ENCODE assay signal across 15 cellular contexts in the genomic region with DNA sequence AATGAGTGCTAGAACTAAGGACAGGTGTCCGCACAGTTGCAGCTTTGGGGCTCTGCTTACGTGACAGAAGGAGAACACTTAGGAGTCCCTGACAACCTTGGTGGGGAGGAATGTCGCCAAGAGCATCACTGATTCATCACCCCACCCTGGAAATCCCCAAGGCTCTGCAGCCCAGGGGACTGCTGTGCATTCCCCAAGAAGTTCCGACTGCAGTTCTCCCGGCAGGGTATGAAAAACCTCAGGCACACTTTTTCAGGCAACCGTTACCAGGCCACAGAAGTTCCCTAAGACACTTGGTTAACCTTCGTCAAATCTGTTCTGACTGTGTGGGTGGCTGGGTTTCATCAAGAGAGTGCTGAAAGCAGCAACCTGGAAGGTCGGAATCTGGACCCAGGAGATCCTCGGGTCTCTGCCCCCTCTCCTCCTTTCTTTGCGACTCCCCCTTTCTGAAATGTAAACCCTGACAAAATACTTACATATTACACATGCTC.
DNase-seq lines count a peak whose midpoint lies in the region; ATAC-seq and TF ChIP-seq lines count a peak whose summit lies in the region.
"Had no signal": no experiment of that assay in that cellular context is flagged by ENCODE, and none has a peak within 500 bp of the region (broad histone marks: within the 10 kb centered on the region; RNA-seq: fewer than 3 reads in every experiment).

No MANE protein-coding gene starts in this region.

- peak overlapping the region; percentile 17 for H3K4me3 Mint-ChIP-seq in natural killer cell treated with Interleukin-12 subunit alpha and Interleukin-12 subunit beta and Interleukin-15 and Interleukin-18, amount 100 ng/mL, for 72 hours
- H3K4me3 Mint-ChIP-seq in natural killer cell: no peak overlapping the region
- peak overlapping the region; percentile 6 for H3K4me3 Mint-ChIP-seq in activated CD4-positive, alpha-beta memory T cell treated with anti-CD3 and anti-CD28 coated beads for 36 hours
- peak overlapping the region in 1 of 7 donors; percentile 5 for H3K4me3 Mint-ChIP-seq in CD8-positive, alpha-beta memory T cell
- H3K4me3 Mint-ChIP-seq: immature natural killer cell had no signal

- H3K9me3 Mint-ChIP-seq in natural killer cell treated with Interleukin-12 subunit alpha and Interleukin-12 subunit beta and Interleukin-15 and Interleukin-18, amount 100 ng/mL, for 72 hours: no peaks in the 10 kb centered on the region
- no peaks in the 10 kb centered on the region for H3K9me3 Mint-ChIP-seq in natural killer cell
- no peaks in the 10 kb centered on the region for H3K9me3 Mint-ChIP-seq in activated CD4-positive, alpha-beta memory T cell treated with anti-CD3 and anti-CD28 coated beads for 36 hours
- no peaks in the 10 kb centered on the region for H3K9me3 Mint-ChIP-seq in CD8-positive, alpha-beta memory T cell
- H3K9me3 Mint-ChIP-seq: immature natural killer cell had no signal

- no peaks in the 10 kb centered on the region for H3K9me3 ChIP-seq in CD8-positive, alpha-beta memory T cell (ENCODE audit: low read length)
- H3K9me3 ChIP-seq: sigmoid colon, uterus had no signal

- H3K27ac Mint-ChIP-seq in natural killer cell treated with Interleukin-12 subunit alpha and Interleukin-12 subunit beta and Interleukin-15 and Interleukin-18, amount 100 ng/mL, for 72 hours: peak overlapping the region; percentile 11 to 60
- no peak overlapping the region for H3K27ac Mint-ChIP-seq in natural killer cell
- H3K27ac Mint-ChIP-seq in activated CD4-positive, alpha-beta memory T cell treated with anti-CD3 and anti-CD28 coated beads for 36 hours: peak overlapping the region; percentile 92
- H3K27ac Mint-ChIP-seq in CD8-positive, alpha-beta memory T cell: peak overlapping the region in 4 of 8 donors; percentile 3 to 45 (median 19)

- H3K27me3 ChIP-seq in CD8-positive, alpha-beta memory T cell (ENCODE audit: insufficient read depth, low read length, poor library complexity, severe bottlenecking): no peaks in the 10 kb centered on the region
- H3K27me3 ChIP-seq: BLaER1, uterus had no signal

- H3K27me3 Mint-ChIP-seq in natural killer cell treated with Interleukin-12 subunit alpha and Interleukin-12 subunit beta and Interleukin-15 and Interleukin-18, amount 100 ng/mL, for 72 hours: peaks cover 0 to 7% of the 10 kb centered on the region in 2 donors
- H3K27me3 Mint-ChIP-seq in natural killer cell (ENCODE audit: low read depth in 2 of 2): peaks cover 0 to 7% of the 10 kb centered on the region in 2 donors
- H3K27me3 Mint-ChIP-seq in activated CD4-positive, alpha-beta memory T cell treated with anti-CD3 and anti-CD28 coated beads for 36 hours: no peaks in the 10 kb centered on the region
- no peaks in the 10 kb centered on the region for H3K27me3 Mint-ChIP-seq in CD8-positive, alpha-beta memory T cell

- H3K4me3 ChIP-seq in CD8-positive, alpha-beta memory T cell (ENCODE audit: low read length): no peak overlapping the region
- H3K4me3 ChIP-seq: BLaER1, sigmoid colon, uterus had no signal

- CTCF ChIA-PET in activated CD4-positive, alpha-beta memory T cell treated with anti-CD3 and anti-CD28 coated beads for 36 hours (lab: Charles Lee): interaction anchor here (0.8 to 1.8 kb wide), 10 partner anchors 9 to 396 kb away, joined by 3 to 8 read pairs (median 3); no protein-coding TSS in a partner anchor
- CTCF ChIA-PET in CD8-positive, alpha-beta memory T cell (lab: Charles Lee): interaction anchor here (1.6 kb wide), 1 partner anchor 10 kb away, joined by 3 read pairs; no protein-coding TSS in a partner anchor

- H3K36me3 Mint-ChIP-seq in natural killer cell treated with Interleukin-12 subunit alpha and Interleukin-12 subunit beta and Interleukin-15 and Interleukin-18, amount 100 ng/mL, for 72 hours: no peaks in the 10 kb centered on the region
- H3K36me3 Mint-ChIP-seq in natural killer cell: no peaks in the 10 kb centered on the region
- peaks cover 1% of the 10 kb centered on the region for H3K36me3 Mint-ChIP-seq in activated CD4-positive, alpha-beta memory T cell treated with anti-CD3 and anti-CD28 coated beads for 36 hours
- H3K36me3 Mint-ChIP-seq in CD8-positive, alpha-beta memory T cell: peaks cover 0 to 2% (median 0%) of the 10 kb centered on the region in 3 donors
- H3K36me3 Mint-ChIP-seq: immature natural killer cell had no signal

- peaks cover 25 to 37% of the 10 kb centered on the region in 2 donors for H3K4me1 Mint-ChIP-seq in natural killer cell treated with Interleukin-12 subunit alpha and Interleukin-12 subunit beta and Interleukin-15 and Interleukin-18, amount 100 ng/mL, for 72 hours (ENCODE audit: low read depth in 2 of 2)
- H3K4me1 Mint-ChIP-seq in natural killer cell: peaks cover 11 to 20% of the 10 kb centered on the region in 2 donors
- peaks cover 44% of the 10 kb centered on the region for H3K4me1 Mint-ChIP-seq in activated CD4-positive, alpha-beta memory T cell treated with anti-CD3 and anti-CD28 coated beads for 36 hours (ENCODE audit: low read depth)
- peaks cover 23 to 39% (median 33%) of the 10 kb centered on the region in 3 donors for H3K4me1 Mint-ChIP-seq in CD8-positive, alpha-beta memory T cell

- no peaks in the 10 kb centered on the region for H3K36me3 ChIP-seq in CD8-positive, alpha-beta memory T cell (ENCODE audit: insufficient read depth, low read length)
- H3K36me3 ChIP-seq: BLaER1, sigmoid colon, uterus had no signal

- no peak for TF ChIP-seq CTCF in natural killer cell (IDR thresholded peaks at IDR 0.05)

- intact Hi-C loops in natural killer cell (cut with micrococcal nuclease): no loop called here
- intact Hi-C loops in activated CD4-positive, alpha-beta memory T cell treated with anti-CD3 and anti-CD28 coated beads for 36 hours (cut with micrococcal nuclease): loop anchor here (2.0 to 5.0 kb wide), 4 partner anchors 41 to 323 kb away; a partner anchor contains a TSS

- POLR2A ChIA-PET in activated CD4-positive, alpha-beta memory T cell treated with anti-CD3 and anti-CD28 coated beads for 36 hours (lab: Charles Lee): interaction anchor here (0.8 to 3.1 kb wide), 12 partner anchors 10 to 360 kb away, joined by 3 to 23 read pairs (median 4); no protein-coding TSS in a partner anchor
- POLR2A ChIA-PET in CD8-positive, alpha-beta memory T cell (lab: Charles Lee): no interaction called here

- no peak for DNase-seq in natural killer cell treated with Interleukin-12 subunit alpha and Interleukin-12 subunit beta and Interleukin-15 and Interleukin-18, amount 100 ng/mL, for 72 hours (ENCODE audit: low spot score)
- DNase-seq in natural killer cell (no peak), GM03348 (ENCODE audit: low spot score) (no peak), NCI-H82 treated with DMSO at 0.1 percent for 48 hours (lab: John Stamatoyannopoulos, UW; ENCODE audit: unreplicated experiment) (no peak)
- DNase-seq in activated CD4-positive, alpha-beta memory T cell treated with anti-CD3 and anti-CD28 coated beads for 36 hours: peak; percentile 72
- DNase-seq in stimulated activated naive CD8-positive, alpha-beta T cell treated with anti-CD3 and anti-CD28 coated beads, Interleukin-15, Interleukin-2, amounts not matched to agents 100 U/mL and 50 U/mL, for 24 hours: peak; percentile 51
- no peak for DNase-seq in CD8-positive, alpha-beta memory T cell
- DNase-seq: HCEC 1CT, immature natural killer cell, NCI-H2029 treated with DMSO at 0.1 percent for 48 hours, OCI-M1, sigmoid colon, uterus had no signal

- no peak for ATAC-seq in natural killer cell treated with Interleukin-12 subunit alpha and Interleukin-12 subunit beta and Interleukin-15 and Interleukin-18, amount 100 ng/mL, for 72 hours
- ATAC-seq in natural killer cell (no peak), HG02798 (IDR thresholded peaks at IDR 0.05; ENCODE audit: poor library complexity, unreplicated experiment) (peak; percentile 49)
- peak; percentile 24 for ATAC-seq in stimulated activated naive CD8-positive, alpha-beta T cell treated with anti-CD3 and anti-CD28 coated beads, Interleukin-15, Interleukin-2, amounts not matched to agents 100 U/mL and 50 U/mL, for 24 hours

- H3K4me1 ChIP-seq in CD8-positive, alpha-beta memory T cell (ENCODE audit: insufficient read depth, low read length): peaks cover 10% of the 10 kb centered on the region
- H3K4me1 ChIP-seq: sigmoid colon, uterus had no signal

- no peak overlapping the region for H3K27ac ChIP-seq in CD8-positive, alpha-beta memory T cell (ENCODE audit: low read depth, low read length)
- H3K27ac ChIP-seq: BLaER1, sigmoid colon, uterus had no signal

Comparison
In these comparisons a context has a peak if more than half of its experiments do, and no peak if none do; other contexts are left out.
1. H3K27ac Mint-ChIP-seq: peak in natural killer cell treated with Interleukin-12 subunit alpha and Interleukin-12 subunit beta and Interleukin-15 and Interleukin-18, amount 100 ng/mL, for 72 hours (2 of 2) and activated CD4-positive, alpha-beta memory T cell treated with anti-CD3 and anti-CD28 coated beads for 36 hours (single experiment); none in natural killer cell (0 of 2).
2. ATAC-seq: peak in HG02798 (single experiment) and stimulated activated naive CD8-positive, alpha-beta T cell treated with anti-CD3 and anti-CD28 coated beads, Interleukin-15, Interleukin-2, amounts not matched to agents 100 U/mL and 50 U/mL, for 24 hours (single experiment); none in natural killer cell treated with Interleukin-12 subunit alpha and Interleukin-12 subunit beta and Interleukin-15 and Interleukin-18, amount 100 ng/mL, for 72 hours (0 of 2) and natural killer cell (0 of 3).
3. DNase-seq: peak in activated CD4-positive, alpha-beta memory T cell treated with anti-CD3 and anti-CD28 coated beads for 36 hours (single experiment) and stimulated activated naive CD8-positive, alpha-beta T cell treated with anti-CD3 and anti-CD28 coated beads, Interleukin-15, Interleukin-2, amounts not matched to agents 100 U/mL and 50 U/mL, for 24 hours (single experiment); none in natural killer cell treated with Interleukin-12 subunit alpha and Interleukin-12 subunit beta and Interleukin-15 and Interleukin-18, amount 100 ng/mL, for 72 hours (single experiment), natural killer cell (single experiment), GM03348 (single experiment), CD8-positive, alpha-beta memory T cell (0 of 5) and NCI-H82 treated with DMSO at 0.1 percent for 48 hours (single experiment).